ENCODE assay signal across 12 cellular contexts in the genomic region with DNA sequence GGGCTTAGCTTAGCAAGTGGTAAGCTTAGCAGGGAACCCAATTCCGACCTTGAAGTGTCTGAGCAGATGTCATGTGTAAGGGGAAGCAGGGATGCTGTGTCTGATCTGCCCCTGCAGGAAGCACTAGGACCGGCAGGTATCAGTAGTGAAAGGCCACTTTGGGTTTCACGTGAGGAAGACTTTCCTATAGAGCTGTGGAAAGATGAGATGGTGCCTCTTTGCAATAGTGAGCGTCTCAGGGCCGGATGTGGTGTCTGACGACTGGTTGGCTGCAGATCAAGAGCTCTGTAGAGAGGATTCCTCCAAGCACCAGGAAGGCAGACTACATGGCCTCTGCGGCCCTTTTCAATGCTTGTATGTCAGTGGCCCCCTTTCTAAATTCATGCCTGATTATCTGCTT.
DNase-seq lines count a peak whose midpoint lies in the region; ATAC-seq, FAIRE-seq and TF ChIP-seq lines count a peak whose summit lies in the region.
"Had no signal": no experiment of that assay in that cellular context is flagged by ENCODE, and none has a peak within 500 bp of the region (broad histone marks: within the 10 kb centered on the region; RNA-seq: fewer than 3 reads in every experiment).

No MANE protein-coding gene starts in this region.

- peaks cover 10% of the 10 kb centered on the region for H3K4me1 ChIP-seq in CD4-positive, alpha-beta memory T cell (ENCODE audit: insufficient read depth, low read length)
- no peaks in the 10 kb centered on the region for H3K4me1 ChIP-seq in endodermal cell (ENCODE audit: control insufficient read depth, insufficient read depth, low read length)
- H3K4me1 ChIP-seq: BLaER1, Peyer's patch had no signal

- no peak overlapping the region for H3K4me3 ChIP-seq in CD4-positive, alpha-beta memory T cell (ENCODE audit: low read length in 2 of 2)
- H3K4me3 ChIP-seq in endodermal cell (ENCODE audit: low read length) = no peak overlapping the region
- H3K4me3 ChIP-seq: BLaER1, Peyer's patch had no signal

- 88 to 89% methylated on average over 6 to 7 of the region's 7 CpGs for WGBS in endodermal cell (ENCODE audit: insufficient coverage in 1 of 2, insufficient read length in 1 of 2), 2 experiments

- CTCF ChIA-PET in CD4-positive, alpha-beta memory T cell (lab: Charles Lee; ENCODE audit: partially characterized antibody) = interaction anchor here (0.6 kb wide), 1 partner anchor 741 kb away, joined by 3 read pairs; no protein-coding TSS in a partner anchor

- H3K27me3 Mint-ChIP-seq in CD4-positive, alpha-beta memory T cell = peaks cover 0 to 1% of the 10 kb centered on the region in 2 donors
- H3K27me3 Mint-ChIP-seq in endodermal cell (ENCODE audit: insufficient read depth) = no peaks in the 10 kb centered on the region

- no peaks in the 10 kb centered on the region for H3K27me3 ChIP-seq in CD4-positive, alpha-beta memory T cell (ENCODE audit: insufficient read depth, low read length)
- H3K27me3 ChIP-seq in endodermal cell (ENCODE audit: control insufficient read depth, insufficient read depth, low read length, poor library complexity, severe bottlenecking) = no peaks in the 10 kb centered on the region
- H3K27me3 ChIP-seq: BLaER1, Peyer's patch had no signal

- peaks cover 6 to 9% (median 8%) of the 10 kb centered on the region in 4 donors for H3K4me1 Mint-ChIP-seq in CD4-positive, alpha-beta memory T cell
- H3K4me1 Mint-ChIP-seq in endodermal cell = no peaks in the 10 kb centered on the region

- peak; percentile 33 for FAIRE-seq in HTR-8/SVneo (lab: Jason Lieb, UNC)
- FAIRE-seq: HepG2 had no signal

- H3K36me3 Mint-ChIP-seq in CD4-positive, alpha-beta memory T cell = no peaks in the 10 kb centered on the region
- H3K36me3 Mint-ChIP-seq in endodermal cell (ENCODE audit: low read depth) = peaks cover 13% of the 10 kb centered on the region

- H3K9me3 ChIP-seq in CD4-positive, alpha-beta memory T cell (ENCODE audit: control insufficient read depth in 1 of 2, low read length in 2 of 2) = no peaks in the 10 kb centered on the region
- H3K9me3 ChIP-seq in endodermal cell (ENCODE audit: control insufficient read depth, low read length) = no peaks in the 10 kb centered on the region
- H3K9me3 ChIP-seq: Peyer's patch had no signal

- peak overlapping the region in 4 of 8 donors; percentile 1 to 57 (median 26) for H3K4me3 Mint-ChIP-seq in CD4-positive, alpha-beta memory T cell
- no peak overlapping the region for H3K4me3 Mint-ChIP-seq in endodermal cell

- no peak overlapping the region for H3K27ac ChIP-seq in CD4-positive, alpha-beta memory T cell (ENCODE audit: low read depth, low read length)
- H3K27ac ChIP-seq in endodermal cell (ENCODE audit: low read depth, low read length) = no peak overlapping the region
- H3K27ac ChIP-seq: BLaER1, Peyer's patch had no signal

- POLR2A ChIA-PET in CD4-positive, alpha-beta memory T cell (lab: Charles Lee; ENCODE audit: partially characterized antibody) = interaction anchor here (1.0 kb wide), 1 partner anchor 43 kb away, joined by 3 read pairs; no protein-coding TSS in a partner anchor

- peaks cover 0 to 5% (median 0%) of the 10 kb centered on the region in 8 donors for H3K9me3 Mint-ChIP-seq in CD4-positive, alpha-beta memory T cell
- peaks cover 5% of the 10 kb centered on the region for H3K9me3 Mint-ChIP-seq in endodermal cell

- intact Hi-C loops in CD4-positive, alpha-beta memory T cell (cut with micrococcal nuclease) = no loop called here
- intact Hi-C loops in left cardiac atrium (cut with DNase I) = no loop called here

- DNase-seq in CD4-positive, alpha-beta memory T cell = peak; percentile 26 to 45 (median 35)
- DNase-seq in HTR-8/SVneo (ENCODE audit: insufficient read length, low spot score) (no peak), endodermal cell (peak; percentile 48), cerebellar nuclear complex (lab: John Stamatoyannopoulos, UW) (no peak), left cardiac atrium (no peak)
- peak; percentile 24 for DNase-seq in activated CD4-positive, alpha-beta T cell treated with anti-CD3 and anti-CD28 coated beads, Interleukin-2, amount 50 U/mL, for 1 hour
- DNase-seq: NCI-H2081 treated with DMSO at 0.1 percent for 48 hours, Peyer's patch had no signal

- peak overlapping the region in 6 of 7 donors; percentile 9 to 79 (median 39) for H3K27ac Mint-ChIP-seq in CD4-positive, alpha-beta memory T cell
- no peak overlapping the region for H3K27ac Mint-ChIP-seq in endodermal cell

- H3K9ac ChIP-seq in endodermal cell (ENCODE audit: extremely low read depth, low read length, poor library complexity, severe bottlenecking) = no peak overlapping the region
- H3K9ac ChIP-seq: BLaER1 had no signal

- H3K36me3 ChIP-seq in CD4-positive, alpha-beta memory T cell (ENCODE audit: insufficient read depth, low read length) = no peaks in the 10 kb centered on the region
- no peaks in the 10 kb centered on the region for H3K36me3 ChIP-seq in endodermal cell (ENCODE audit: control insufficient read depth, insufficient read depth, low read length)
- H3K36me3 ChIP-seq: BLaER1, Peyer's patch had no signal

- ATAC-seq in HG02759 (IDR thresholded peaks at IDR 0.05; ENCODE audit: unreplicated experiment) (no peak), HG03457 (IDR thresholded peaks at IDR 0.05; ENCODE audit: unreplicated experiment) (no peak), left cardiac atrium (no peak)
- ATAC-seq: HepG2 had no signal

- TF ChIP-seq CTCF in endodermal cell (conservative IDR thresholded peaks at IDR 0.05) = peak; percentile 41

Comparison
In these comparisons a context has a peak if more than half of its experiments do, and no peak if none do; other contexts are left out.
1. DNase-seq: peak in CD4-positive, alpha-beta memory T cell (5 of 5), activated CD4-positive, alpha-beta T cell treated with anti-CD3 and anti-CD28 coated beads, Interleukin-2, amount 50 U/mL, for 1 hour (single experiment) and endodermal cell (single experiment); none in HTR-8/SVneo (single experiment), cerebellar nuclear complex (0 of 2) and left cardiac atrium (single experiment).